Comparison of ENCODE assay signal across 10 cellular contexts in genomic region chr17:83125515-83126274, GRCh38. TPM values are rescaled to one million over a fixed set of nuclear protein-coding genes. Genes with fewer than 3 reads are reported as not detected.
DNase-seq lines count a peak whose midpoint lies in the region; ATAC-seq and TF ChIP-seq lines count a peak whose summit lies in the region.
"Had no signal": no experiment of that assay in that cellular context is flagged by ENCODE, and none has a peak within 500 bp of the region (broad histone marks: within the 10 kb centered on the region; RNA-seq: fewer than 3 reads in every experiment).

No MANE protein-coding gene starts in this region.

- H4K8ac ChIP-seq in mesenchymal stem cell (ENCODE audit: low read length) = no peak overlapping the region

- H3K9me3 Mint-ChIP-seq in activated CD8-positive, alpha-beta T cell treated with anti-CD3 and anti-CD28 coated beads, Interleukin-2, amount 10 ng/mL, durations not matched to agents 7 days and 5 days (ENCODE audit: insufficient read depth) = peaks cover 6% of the 10 kb centered on the region
- peaks cover 5% of the 10 kb centered on the region for H3K9me3 Mint-ChIP-seq in nephron progenitor cell

- H3K9ac ChIP-seq in mesenchymal stem cell (ENCODE audit: low read length) = peak overlapping the region; percentile 30

- H3K18ac ChIP-seq in mesenchymal stem cell (ENCODE audit: low read depth in 1 of 2, low read length in 2 of 2) = no peak overlapping the region

- H2BK120ac ChIP-seq in mesenchymal stem cell (ENCODE audit: low read depth, low read length) = no peak overlapping the region

- DNase-seq in AG10803 (ENCODE audit: low read depth) (peak; percentile 80), H7 (peak; percentile 58), mesenchymal stem cell (no peak), NCI-H345 (lab: John Stamatoyannopoulos, UW) (no peak), nephron progenitor cell (no peak), activated gamma-delta T cell treated with Interleukin-2 at 50 U/mL for 16 hours (no peak)
- peak; percentile 50 for DNase-seq in activated CD8-positive, alpha-beta T cell treated with anti-CD3 and anti-CD28 coated beads, Interleukin-2, amount 10 ng/mL, durations not matched to agents 7 days and 5 days
- DNase-seq: GDM1 had no signal

- no peak overlapping the region for H3K14ac ChIP-seq in mesenchymal stem cell (ENCODE audit: low read length in 2 of 2)

- no peak overlapping the region for H3K23ac ChIP-seq in mesenchymal stem cell (ENCODE audit: low read length in 2 of 2)

- H3K9me3 ChIP-seq in mesenchymal stem cell (ENCODE audit: control insufficient read depth, low read length) = no peaks in the 10 kb centered on the region
- H3K9me3 ChIP-seq: adrenal gland had no signal

- peaks cover 24% of the 10 kb centered on the region for H3K4me1 Mint-ChIP-seq in activated CD8-positive, alpha-beta T cell treated with anti-CD3 and anti-CD28 coated beads, Interleukin-2, amount 10 ng/mL, durations not matched to agents 7 days and 5 days (ENCODE audit: low read depth)
- peaks cover 8% of the 10 kb centered on the region for H3K4me1 Mint-ChIP-seq in nephron progenitor cell

- peak; percentile 65 for ATAC-seq in activated CD8-positive, alpha-beta T cell treated with anti-CD3 and anti-CD28 coated beads, Interleukin-2, amount 10 ng/mL, durations not matched to agents 7 days and 5 days
- no peak for ATAC-seq in HG02938 (IDR thresholded peaks at IDR 0.05; ENCODE audit: unreplicated experiment)

- POLR2A ChIA-PET in activated CD8-positive, alpha-beta T cell treated with anti-CD3 and anti-CD28 coated beads, Interleukin-2, amount 10 ng/mL, durations not matched to agents 7 days and 5 days (lab: Charles Lee) = interaction anchor here (1.0 to 1.4 kb wide), 2 partner anchors 10 to 74 kb away, joined by 3 read pairs; no protein-coding TSS in a partner anchor

- H3K27me3 ChIP-seq in H7 (ENCODE audit: control insufficient read depth, insufficient read depth, low read length) = peaks cover 7% of the 10 kb centered on the region
- H3K27me3 ChIP-seq in mesenchymal stem cell (ENCODE audit: control insufficient read depth in 1 of 2, insufficient read depth in 1 of 2, low read length in 2 of 2) = peaks cover 8 to 36% of the 10 kb centered on the region in 2 experiments
- H3K27me3 ChIP-seq: adrenal gland had no signal

- H2AK5ac ChIP-seq in mesenchymal stem cell (ENCODE audit: low read length, severe bottlenecking) = no peak overlapping the region

- peak overlapping the region; percentile 55 for H3K27ac Mint-ChIP-seq in activated CD8-positive, alpha-beta T cell treated with anti-CD3 and anti-CD28 coated beads, Interleukin-2, amount 10 ng/mL, durations not matched to agents 7 days and 5 days
- no peak overlapping the region for H3K27ac Mint-ChIP-seq in nephron progenitor cell

- 83% methylated on average over 21 of the region's 21 CpGs for WGBS in mesenchymal stem cell

- no peaks in the 10 kb centered on the region for H3K36me3 Mint-ChIP-seq in activated CD8-positive, alpha-beta T cell treated with anti-CD3 and anti-CD28 coated beads, Interleukin-2, amount 10 ng/mL, durations not matched to agents 7 days and 5 days (ENCODE audit: low read depth)
- no peaks in the 10 kb centered on the region for H3K36me3 Mint-ChIP-seq in nephron progenitor cell (ENCODE audit: low read depth)

- H3K27ac ChIP-seq in mesenchymal stem cell (ENCODE audit: low read length, poor library complexity, severe bottlenecking) = no peak overlapping the region
- H3K27ac ChIP-seq: adrenal gland had no signal

- CTCF ChIA-PET in activated CD8-positive, alpha-beta T cell treated with anti-CD3 and anti-CD28 coated beads, Interleukin-2, amount 10 ng/mL, durations not matched to agents 7 days and 5 days (lab: Charles Lee) = interaction anchor here (0.9 kb wide), 1 partner anchor 22 kb away, joined by 4 read pairs; no protein-coding TSS in a partner anchor

- peaks cover 3% of the 10 kb centered on the region for H3K4me1 ChIP-seq in mesenchymal stem cell (ENCODE audit: control insufficient read depth, insufficient read depth, low read depth, low read length)
- H3K4me1 ChIP-seq: adrenal gland had no signal

- H4K91ac ChIP-seq in mesenchymal stem cell (ENCODE audit: low read length) = no peak overlapping the region

- no peak overlapping the region for H3K4me2 ChIP-seq in mesenchymal stem cell (ENCODE audit: low read length, poor library complexity, severe bottlenecking)

- no peak for TF ChIP-seq CTCF in AG10803 (conservative IDR thresholded peaks at IDR 0.05; ENCODE audit: low read length)
- TF ChIP-seq CTCF in nephron progenitor cell (IDR thresholded peaks at IDR 0.05) = no peak

- H3K36me3 ChIP-seq in H7 (replicated peaks; ENCODE audit: control insufficient read depth, insufficient read depth, low read length) (no peaks in the 10 kb centered on the region), mesenchymal stem cell (ENCODE audit: control insufficient read depth in 1 of 2, insufficient read depth in 2 of 2, low read depth in 1 of 2, low read length in 2 of 2) (no peaks in the 10 kb centered on the region)
- H3K36me3 ChIP-seq: adrenal gland had no signal

- no peaks in the 10 kb centered on the region for H3K79me1 ChIP-seq in mesenchymal stem cell (replicated peaks; ENCODE audit: low read length, poor library complexity, severe bottlenecking)

- no peak overlapping the region for H3K4me3 ChIP-seq in AG10803 (ENCODE audit: low read length)
- H3K4me3 ChIP-seq in H7 (ENCODE audit: insufficient read depth, low read depth, low read length) = no peak overlapping the region
- no peak overlapping the region for H3K4me3 ChIP-seq in mesenchymal stem cell (ENCODE audit: insufficient read depth in 1 of 2, low read depth in 1 of 2, low read length in 2 of 2)
- H3K4me3 ChIP-seq: adrenal gland had no signal

- no peak overlapping the region for H3K4me3 Mint-ChIP-seq in activated CD8-positive, alpha-beta T cell treated with anti-CD3 and anti-CD28 coated beads, Interleukin-2, amount 10 ng/mL, durations not matched to agents 7 days and 5 days
- H3K4me3 Mint-ChIP-seq in nephron progenitor cell = no peak overlapping the region

- no peak overlapping the region for H2AFZ ChIP-seq in mesenchymal stem cell (ENCODE audit: low read depth, low read length)

- H2BK12ac ChIP-seq in mesenchymal stem cell (ENCODE audit: low read length in 2 of 2) = no peak overlapping the region

- peaks cover 14% of the 10 kb centered on the region for H3K27me3 Mint-ChIP-seq in activated CD8-positive, alpha-beta T cell treated with anti-CD3 and anti-CD28 coated beads, Interleukin-2, amount 10 ng/mL, durations not matched to agents 7 days and 5 days (ENCODE audit: low read depth)
- H3K27me3 Mint-ChIP-seq in nephron progenitor cell (ENCODE audit: low read depth, poor library complexity) = peaks cover 62% of the 10 kb centered on the region

- no peak overlapping the region for H3K4ac ChIP-seq in mesenchymal stem cell (ENCODE audit: low read depth in 1 of 2, low read length in 2 of 2)

- no peak overlapping the region for H2BK15ac ChIP-seq in mesenchymal stem cell (ENCODE audit: low read depth, poor library complexity, severe bottlenecking)

- no peak overlapping the region for H2BK5ac ChIP-seq in mesenchymal stem cell (ENCODE audit: low read depth, low read length, poor library complexity, severe bottlenecking)

RNA-seq across cellular contexts. Expression of gene METRNL, which starts 46.3 kb away (rescaled TPM):
- total RNA-seq in H7 (2014; rRNA removed; shearing (Covaris generic)) = 26.6 and 32.0 TPM in 2 replicates
- total RNA-seq in activated CD8-positive, alpha-beta T cell treated with anti-CD3 and anti-CD28 coated beads, Interleukin-2, amount 10 ng/mL, durations not matched to agents 7 days and 5 days = 1 to 10 TPM; 3.0 to 4.8 TPM
- polyA plus RNA-seq in mesenchymal stem cell (2013, experiment 1 of 2) = 15.1 TPM
- 14.1 TPM for polyA plus RNA-seq in mesenchymal stem cell (2013, experiment 2 of 2)

Comparison
In these comparisons a context has a peak if more than half of its experiments do, and no peak if none do; other contexts are left out.
1. DNase-seq: peak in AG10803 (single experiment), H7 (single experiment) and activated CD8-positive, alpha-beta T cell treated with anti-CD3 and anti-CD28 coated beads, Interleukin-2, amount 10 ng/mL, durations not matched to agents 7 days and 5 days (single experiment); none in mesenchymal stem cell (single experiment), NCI-H345 (single experiment), nephron progenitor cell (single experiment) and activated gamma-delta T cell treated with Interleukin-2 at 50 U/mL for 16 hours (single experiment).